ENCODE assay signal across 35 cellular contexts in genomic region chr7:176786-177185, GRCh38.
"Had no signal": no experiment of that assay in that cellular context is flagged by ENCODE, and none has a peak within 500 bp of the region (broad histone marks: within the 10 kb centered on the region; RNA-seq: fewer than 3 reads in every experiment).

No MANE protein-coding gene starts in this region.

- DNase-seq: Kasumi-1, MG63, MM.1S, MV-4-11, NCI-H1048, NCI-H1092, NCI-H1092 treated with DMSO at 0.1 percent for 48 hours, NCI-H1105, NCI-H1105 treated with DMSO at 0.1 percent for 48 hours, NCI-H1417, NCI-H1417 treated with DMSO at 0.1 percent for 48 hours, NCI-H1436, NCI-H1436 treated with DMSO at 0.1 percent for 48 hours, NCI-H146, NCI-H1694, NCI-H1694 treated with DMSO at 0.1 percent for 48 hours, NCI-H187, NCI-H187 treated with DMSO at 0.1 percent for 48 hours, NCI-H1930, NCI-H2029, NCI-H2029 treated with DMSO at 0.1 percent for 48 hours, NCI-H2081, NCI-H2081 treated with DMSO at 0.1 percent for 48 hours, NCI-H2107, NCI-H2171, NCI-H2171 treated with DMSO at 0.1 percent for 48 hours, NCI-H2227 treated with DMSO at 0.1 percent for 48 hours, NCI-H226, NCI-H345, NCI-H446, NCI-H446 treated with DMSO at 0.1 percent for 48 hours, NCI-H510A, NCI-H510A treated with DMSO at 0.1 percent for 48 hours, NCI-H524, NCI-H524 treated with DMSO at 0.1 percent for 48 hours had no signal

- H3K9me3 ChIP-seq: MG63 had no signal

- H3K36me3 ChIP-seq: MG63 had no signal

- H3K27me3 ChIP-seq: MG63 had no signal

- H3K4me3 ChIP-seq: MG63 had no signal
